In the genomic region with DNA sequence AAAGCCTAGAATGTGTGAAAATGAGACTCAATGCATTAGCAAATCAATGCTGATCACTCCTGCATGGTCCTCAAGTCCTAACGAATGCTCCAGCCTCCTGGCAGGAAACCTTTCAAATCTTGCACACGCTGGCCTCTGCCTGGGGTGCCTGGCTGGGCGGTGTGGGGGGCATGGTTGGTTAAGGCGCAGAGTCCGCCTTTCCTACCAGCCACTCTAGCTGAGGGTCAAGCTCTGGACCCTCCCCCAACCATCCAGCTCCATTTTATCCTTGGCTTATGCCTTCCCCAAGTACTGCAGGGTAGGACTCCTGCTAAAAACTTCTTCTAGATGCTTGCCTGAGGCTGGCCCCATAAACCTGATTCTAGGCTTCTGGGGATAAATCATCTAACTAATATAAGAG, we compare ENCODE assay signal across 11 cellular contexts. TPM values are rescaled to one million over a fixed set of nuclear protein-coding genes. Genes with fewer than 3 reads are reported as not detected.
DNase-seq lines count a peak whose midpoint lies in the region; ATAC-seq and TF ChIP-seq lines count a peak whose summit lies in the region.
"Had no signal": no experiment of that assay in that cellular context is flagged by ENCODE, and none has a peak within 500 bp of the region (broad histone marks: within the 10 kb centered on the region; RNA-seq: fewer than 3 reads in every experiment).

No MANE protein-coding gene starts in this region.

- no peak for ATAC-seq in CD4-positive, CD25-positive, alpha-beta regulatory T cell (ENCODE audit: low read depth in 2 of 2)
- no peak for ATAC-seq in left lobe of liver

- H3K4me1 Mint-ChIP-seq in CD4-positive, CD25-positive, alpha-beta regulatory T cell, result peaks cover 10 to 25% (median 22%) of the 10 kb centered on the region in 4 donors
- peaks cover 20% of the 10 kb centered on the region for H3K4me1 Mint-ChIP-seq in endodermal cell

- no peak for DNase-seq in CD4-positive, CD25-positive, alpha-beta regulatory T cell
- DNase-seq in NT2/D1 (ENCODE audit: low read depth, low spot score) (no peak), endodermal cell (no peak), prostate gland (ENCODE audit: low spot score) (no peak), left lobe of liver (ENCODE audit: low spot score) (no peak), NCI-H187 (lab: John Stamatoyannopoulos, UW) (no peak)
- DNase-seq in stimulated activated CD8-positive, alpha-beta memory T cell treated with anti-CD3 and anti-CD28 coated beads, Interleukin-4, amount 100 ng/mL, for 48 hours, result no peak
- DNase-seq in stimulated activated CD4-positive, alpha-beta T cell treated with anti-CD3 and anti-CD28 coated beads, Interleukin-1b, Interleukin-23, amount 100 ng/mL, for 48 hours, result no peak
- DNase-seq: cerebellar nuclear complex, RPMI8226 had no signal

- H3K9me3 ChIP-seq in CD4-positive, CD25-positive, alpha-beta regulatory T cell (ENCODE audit: control insufficient read depth in 2 of 2, low read length in 2 of 2), result peaks cover 6 to 11% of the 10 kb centered on the region in 2 experiments
- peaks cover 20% of the 10 kb centered on the region for H3K9me3 ChIP-seq in NT2/D1 (ENCODE audit: insufficient read depth, low read length)
- H3K9me3 ChIP-seq in endodermal cell (ENCODE audit: control insufficient read depth, low read length), result peaks cover 10% of the 10 kb centered on the region
- no peaks in the 10 kb centered on the region for H3K9me3 ChIP-seq in prostate gland

- H3K36me3 Mint-ChIP-seq in CD4-positive, CD25-positive, alpha-beta regulatory T cell, result peaks cover 5% of the 10 kb centered on the region
- H3K36me3 Mint-ChIP-seq in endodermal cell (ENCODE audit: low read depth), result no peaks in the 10 kb centered on the region

- H3K4me3 Mint-ChIP-seq in CD4-positive, CD25-positive, alpha-beta regulatory T cell, result peak overlapping the region; percentile 84 to 95 (median 88)
- peak overlapping the region; percentile 66 for H3K4me3 Mint-ChIP-seq in endodermal cell

- H3K36me3 ChIP-seq in CD4-positive, CD25-positive, alpha-beta regulatory T cell (ENCODE audit: control insufficient read depth, insufficient read depth, low read length), result no peaks in the 10 kb centered on the region
- peaks cover 5% of the 10 kb centered on the region for H3K36me3 ChIP-seq in NT2/D1 (ENCODE audit: insufficient read depth, insufficient read length, low read length)
- no peaks in the 10 kb centered on the region for H3K36me3 ChIP-seq in endodermal cell (ENCODE audit: control insufficient read depth, insufficient read depth, low read length)
- no peaks in the 10 kb centered on the region for H3K36me3 ChIP-seq in prostate gland
- H3K36me3 ChIP-seq: right lobe of liver had no signal

- H3K27me3 ChIP-seq in CD4-positive, CD25-positive, alpha-beta regulatory T cell (ENCODE audit: control insufficient read depth, insufficient read depth, low read length), result peaks cover 2% of the 10 kb centered on the region
- peaks cover 10% of the 10 kb centered on the region for H3K27me3 ChIP-seq in NT2/D1 (ENCODE audit: insufficient read depth, insufficient read length)
- H3K27me3 ChIP-seq in endodermal cell (ENCODE audit: control insufficient read depth, insufficient read depth, low read length, poor library complexity, severe bottlenecking), result no peaks in the 10 kb centered on the region
- no peaks in the 10 kb centered on the region for H3K27me3 ChIP-seq in prostate gland (replicated peaks; ENCODE audit: insufficient read depth)
- H3K27me3 ChIP-seq: right lobe of liver had no signal

- WGBS in endodermal cell (ENCODE audit: insufficient coverage in 1 of 2, insufficient read length in 1 of 2), 2 experiments, result 87 to 90% methylated on average over 5 of the region's 5 CpGs
- WGBS in prostate gland, result 93% methylated on average over 5 of the region's 5 CpGs

- peaks cover 18% of the 10 kb centered on the region for H3K27me3 Mint-ChIP-seq in CD4-positive, CD25-positive, alpha-beta regulatory T cell
- H3K27me3 Mint-ChIP-seq in endodermal cell (ENCODE audit: insufficient read depth), result no peaks in the 10 kb centered on the region

- H3K9me3 Mint-ChIP-seq in CD4-positive, CD25-positive, alpha-beta regulatory T cell, result peaks cover 0 to 10% (median 2%) of the 10 kb centered on the region in 7 donors
- H3K9me3 Mint-ChIP-seq in endodermal cell, result peaks cover 7% of the 10 kb centered on the region

- no peak overlapping the region for H3K27ac ChIP-seq in CD4-positive, CD25-positive, alpha-beta regulatory T cell (ENCODE audit: insufficient read depth, low read length, poor library complexity, severe bottlenecking)
- H3K27ac ChIP-seq in endodermal cell (ENCODE audit: low read depth, low read length) (peak overlapping the region; percentile 71), prostate gland (peak overlapping the region; percentile 79 to 81)

- TF ChIP-seq CTCF in endodermal cell (conservative IDR thresholded peaks at IDR 0.05) (no peak), prostate gland (IDR thresholded peaks at IDR 0.05) (no peak)

- H3K9ac ChIP-seq in NT2/D1 (ENCODE audit: insufficient read length, low read depth) (peak overlapping the region; percentile 87), endodermal cell (ENCODE audit: extremely low read depth, low read length, poor library complexity, severe bottlenecking) (no peak overlapping the region)

- H3K27ac Mint-ChIP-seq in CD4-positive, CD25-positive, alpha-beta regulatory T cell, result peak overlapping the region; percentile 64 to 87 (median 77)
- H3K27ac Mint-ChIP-seq in endodermal cell, result peak overlapping the region; percentile 89

- no peak overlapping the region for H3K4me3 ChIP-seq in CD4-positive, CD25-positive, alpha-beta regulatory T cell (ENCODE audit: low read depth, low read length)
- H3K4me3 ChIP-seq in NT2/D1 (ENCODE audit: insufficient read length, low read depth) (peak overlapping the region; percentile 62), endodermal cell (ENCODE audit: low read length) (peak overlapping the region; percentile 73), prostate gland (peak overlapping the region in 1 of 2 donors; percentile 51)

- TF ChIP-seq POLR2A in prostate gland (IDR thresholded peaks at IDR 0.05), result no peak

- H3K4me1 ChIP-seq in CD4-positive, CD25-positive, alpha-beta regulatory T cell (ENCODE audit: control insufficient read depth, insufficient read depth, low read length, poor library complexity, severe bottlenecking), result peaks cover 16% of the 10 kb centered on the region
- H3K4me1 ChIP-seq in NT2/D1 (ENCODE audit: insufficient read depth, insufficient read length) (peaks cover 8% of the 10 kb centered on the region), endodermal cell (ENCODE audit: control insufficient read depth, insufficient read depth, low read length) (peaks cover 4% of the 10 kb centered on the region), prostate gland (replicated peaks) (peaks cover 7% of the 10 kb centered on the region)

- intact Hi-C loops in prostate gland (cut with DNase I), result loop anchor here (5.0 kb wide), 1 partner anchor 52 kb away; no protein-coding TSS in a partner anchor

RNA-seq across cellular contexts. Expression of a gene that starts 0.8 kb away (rescaled TPM):
- 5.1 TPM for total RNA-seq in CD4-positive, CD25-positive, alpha-beta regulatory T cell
- polyA plus RNA-seq in CD4-positive, CD25-positive, alpha-beta regulatory T cell, result 1 to 10 TPM in 2 of 4 donors, under 1 TPM in 2; 0.60 to 1.5 (median 1.2) TPM
- total RNA-seq in endodermal cell, result 10 to 100 TPM; 18.6 to 19.7 TPM
- 27.4 TPM for polyA plus RNA-seq in endodermal cell (2013, experiment 1 of 2)
- 24.8 TPM for polyA plus RNA-seq in endodermal cell (2013, experiment 2 of 2)
- 10 to 100 TPM; 17.3 to 28.4 TPM for total RNA-seq in prostate gland
- total RNA-seq in left lobe of liver, result 8.8 TPM
